Comparison of ENCODE assay signal across 8 cellular contexts in the genomic region with DNA sequence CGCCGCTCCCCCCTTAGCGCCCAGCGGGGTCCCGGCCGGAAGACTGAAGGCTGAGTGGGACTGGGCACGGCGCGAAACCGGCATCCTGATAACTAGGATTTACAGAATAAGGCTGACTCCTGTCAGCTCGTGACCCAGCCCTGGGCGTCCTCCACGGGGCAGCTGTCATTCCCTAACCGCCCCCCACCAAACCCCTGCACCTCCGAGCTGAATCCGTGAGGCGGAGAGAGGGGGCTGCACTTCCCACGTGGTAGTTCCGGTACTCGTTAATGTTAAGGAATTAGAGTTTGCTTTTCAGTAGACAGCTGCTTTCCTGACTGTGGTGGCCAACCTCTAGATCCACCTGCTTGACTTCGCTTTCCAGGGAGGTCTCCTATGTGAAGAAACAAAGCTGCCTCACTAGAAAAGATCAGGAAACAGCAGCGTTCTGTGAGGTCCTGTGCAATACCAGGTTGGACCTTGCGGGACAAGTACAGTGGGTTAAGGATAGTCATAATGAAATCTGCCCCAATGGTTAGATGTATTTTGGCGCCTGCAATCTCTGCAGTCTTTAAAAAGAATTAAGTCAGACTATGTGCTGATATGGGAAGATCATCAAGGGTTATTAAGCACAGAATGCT. TPM values are rescaled to one million over a fixed set of nuclear protein-coding genes. Genes with fewer than 3 reads are reported as not detected.
A peak's percentile ranks its signal among the peaks of the same experiment; 100 is the strongest.
DNase-seq lines count a peak whose midpoint lies in the region; ATAC-seq and TF ChIP-seq lines count a peak whose summit lies in the region.

No MANE protein-coding gene starts in this region.

- peaks cover 3 to 18% (median 15%) of the 10 kb centered on the region in 4 donors for H3K36me3 ChIP-seq in stomach

- TF ChIP-seq EP300 in stomach (IDR thresholded peaks at IDR 0.05): no peak

- ATAC-seq in Right ventricle myocardium inferior (peak; percentile 45), GM18858 (IDR thresholded peaks at IDR 0.05; ENCODE audit: unreplicated experiment) (no peak), HG03571 (IDR thresholded peaks at IDR 0.05; ENCODE audit: unreplicated experiment) (no peak)

- H3K4me3 ChIP-seq in iPS-18c (ENCODE audit: insufficient read depth, low read depth, low read length): peak overlapping the region; percentile 98
- peak overlapping the region; percentile 67 to 90 (median 85) for H3K4me3 ChIP-seq in stomach

- no peak for TF ChIP-seq POLR2A in stomach (IDR thresholded peaks at IDR 0.05)

- TF ChIP-seq CTCF in stomach (IDR thresholded peaks at IDR 0.05): no peak

- no peaks in the 10 kb centered on the region for H3K27me3 ChIP-seq in stomach

- intact Hi-C loops in Right ventricle myocardium inferior (cut with DNase I) (no loop called here), cardiac septum (cut with DNase I) (loop anchor here (2.0 kb wide), 1 partner anchor 41 kb away; the partner anchor contains the start of gene TRIM65), stomach (cut with DNase I; ENCODE audit: low total_unique reads) (no loop called here)

- no peak for DNase-seq in Right ventricle myocardium inferior (ENCODE audit: missing footprints)
- no peak for DNase-seq in cardiac septum (ENCODE audit: low spot score)
- peak; percentile 18 for DNase-seq in KG1 (lab: John Stamatoyannopoulos, UW)
- peak; percentile 33 for DNase-seq in stomach

- H3K4me1 ChIP-seq in stomach: peaks cover 33 to 68% (median 40%) of the 10 kb centered on the region in 4 donors

- H3K27ac ChIP-seq in angular gyrus (ENCODE audit: low read depth, low read length) (peak overlapping the region; percentile 100), stomach (peak overlapping the region; percentile 95 to 100 (median 99))

- H3K9me3 ChIP-seq in iPS-18c (ENCODE audit: control insufficient read depth, insufficient read depth, low read length) (no peaks in the 10 kb centered on the region), stomach (no peaks in the 10 kb centered on the region)

- 1 to 3% (median 2%) methylated on average over 11 to 24 of the region's 24 CpGs for WGBS in stomach, 5 donors

RNA-seq across cellular contexts. Expression of gene WBP2, which starts 1.0 kb away (rescaled TPM):
- 151 TPM for total RNA-seq in Right ventricle myocardium inferior
- total RNA-seq in cardiac septum: 129 TPM
- 100 to 1,000 TPM in 1 of 5 donors, 10 to 100 TPM in 4; 28.6 to 122 (median 46.1) TPM for total RNA-seq in stomach
- 100 to 1,000 TPM in 1 of 3 donors, 10 to 100 TPM in 2; 87.3 to 104 (median 98.6) TPM for polyA plus RNA-seq in stomach

RNA-seq across cellular contexts. Expression of gene UNC13D, which starts 12.0 kb away (rescaled TPM):
- total RNA-seq in Right ventricle myocardium inferior (10.7 TPM), cardiac septum (7.9 TPM), stomach (10 to 100 TPM in 4 of 5 donors, 1 to 10 TPM in 1; 9.0 to 45.5 (median 25.5) TPM)
- polyA plus RNA-seq in stomach: 10 to 100 TPM in 2 of 3 donors, 1 to 10 TPM in 1; 6.4 to 18.5 (median 17.9) TPM

RNA-seq across cellular contexts. Expression of gene TRIM47, which starts 22.2 kb away (rescaled TPM):
- 39.4 TPM for total RNA-seq in Right ventricle myocardium inferior
- 39.5 TPM for total RNA-seq in cardiac septum
- total RNA-seq in stomach: 10 to 100 TPM in 4 of 5 donors, 1 to 10 TPM in 1; 3.5 to 40.4 (median 11.9) TPM
- 10 to 100 TPM; 24.2 to 34.7 (median 28.4) TPM for polyA plus RNA-seq in stomach

RNA-seq across cellular contexts. Expression of gene TRIM65, which starts 40.6 kb away (rescaled TPM):
- total RNA-seq in Right ventricle myocardium inferior: 11.3 TPM
- total RNA-seq in cardiac septum: 12.1 TPM
- 10 to 100 TPM in 3 of 5 donors, 1 to 10 TPM in 1, not detected in 1; 9.2 to 26.6 (median 16.9) TPM for total RNA-seq in stomach
- polyA plus RNA-seq in stomach: 10 to 100 TPM in 1 of 3 donors, 1 to 10 TPM in 2; 8.1 to 10.6 (median 9.5) TPM

RNA-seq across cellular contexts. Expression of gene MRPL38, which starts 48.5 kb away (rescaled TPM):
- total RNA-seq in Right ventricle myocardium inferior: 115 TPM
- total RNA-seq in cardiac septum: 76.3 TPM
- 100 to 1,000 TPM in 1 of 5 donors, 10 to 100 TPM in 3, 1 to 10 TPM in 1; 9.3 to 244 (median 29.9) TPM for total RNA-seq in stomach
- polyA plus RNA-seq in stomach: 10 to 100 TPM; 54.2 to 89.2 (median 73.9) TPM

Comparison
In these comparisons a context has a peak if more than half of its experiments do, and no peak if none do; other contexts are left out.
1. DNase-seq: peak in KG1 (single experiment) and stomach (single experiment); none in Right ventricle myocardium inferior (single experiment) and cardiac septum (single experiment).